Comparison of ENCODE assay signal across 19 cellular contexts in genomic region chr4:25449688-25450087, GRCh38.
DNase-seq lines count a peak whose midpoint lies in the region; ATAC-seq and TF ChIP-seq lines count a peak whose summit lies in the region.
"Had no signal": no experiment of that assay in that cellular context is flagged by ENCODE, and none has a peak within 500 bp of the region (broad histone marks: within the 10 kb centered on the region; RNA-seq: fewer than 3 reads in every experiment).

No MANE protein-coding gene starts in this region.

- no peak for TF ChIP-seq CTCF in GM13976 (IDR thresholded peaks at IDR 0.05; ENCODE audit: borderline replicate concordance, control extremely low read depth, extremely low read depth, insufficient read depth, missing control alignments)

- no peaks in the 10 kb centered on the region for H3K9me3 Mint-ChIP-seq in natural killer cell treated with Interleukin-12 subunit alpha and Interleukin-12 subunit beta and Interleukin-15 and Interleukin-18, amount 100 ng/mL, for 72 hours
- H3K9me3 Mint-ChIP-seq: activated naive CD8-positive, alpha-beta T cell treated with anti-CD3 and anti-CD28 coated beads, Interleukin-2, amount 10 ng/mL, durations not matched to agents 7 days and 5 days; dendritic cell treated with granulocyte-macrophage colony-stimulating factor and Interleukin-4, amounts not matched to agents 40 ng/mL and 50 ng/mL, for 4 days had no signal

- H3K27ac Mint-ChIP-seq in natural killer cell treated with Interleukin-12 subunit alpha and Interleukin-12 subunit beta and Interleukin-15 and Interleukin-18, amount 100 ng/mL, for 72 hours = no peak overlapping the region
- H3K27ac Mint-ChIP-seq: activated naive CD8-positive, alpha-beta T cell treated with anti-CD3 and anti-CD28 coated beads, Interleukin-2, amount 10 ng/mL, durations not matched to agents 7 days and 5 days; dendritic cell treated with granulocyte-macrophage colony-stimulating factor and Interleukin-4, amounts not matched to agents 40 ng/mL and 50 ng/mL, for 4 days had no signal

- no peak overlapping the region for H3K4me3 Mint-ChIP-seq in natural killer cell treated with Interleukin-12 subunit alpha and Interleukin-12 subunit beta and Interleukin-15 and Interleukin-18, amount 100 ng/mL, for 72 hours
- H3K4me3 Mint-ChIP-seq: activated naive CD8-positive, alpha-beta T cell treated with anti-CD3 and anti-CD28 coated beads, Interleukin-2, amount 10 ng/mL, durations not matched to agents 7 days and 5 days; dendritic cell treated with granulocyte-macrophage colony-stimulating factor and Interleukin-4, amounts not matched to agents 40 ng/mL and 50 ng/mL, for 4 days had no signal

- peak; percentile 40 for DNase-seq in GM13976 (ENCODE audit: low spot score)
- DNase-seq in mesenteric fat pad (ENCODE audit: low spot score) = peak; percentile 0
- no peak for DNase-seq in kidney tubule cell (ENCODE audit: low spot score)
- DNase-seq in natural killer cell treated with Interleukin-12 subunit alpha and Interleukin-12 subunit beta and Interleukin-15 and Interleukin-18, amount 100 ng/mL, for 72 hours (ENCODE audit: low spot score) = no peak
- DNase-seq: activated naive CD8-positive, alpha-beta T cell treated with anti-CD3 and anti-CD28 coated beads, Interleukin-2, amount 10 ng/mL, durations not matched to agents 7 days and 5 days; left ventricle myocardium inferior; NCI-H1436 treated with DMSO at 0.1 percent for 48 hours; NCI-H774; ovary; Peyer's patch; stimulated activated CD4-positive, alpha-beta T cell treated with anti-CD3 and anti-CD28 coated beads, Interleukin-4, amount 100 ng/mL, for 4 hours; stimulated activated CD8-positive, alpha-beta memory T cell treated with anti-CD3 and anti-CD28 coated beads, Interleukin-4, amount 100 ng/mL, for 48 hours; testis had no signal

- no peaks in the 10 kb centered on the region for H3K27me3 Mint-ChIP-seq in natural killer cell treated with Interleukin-12 subunit alpha and Interleukin-12 subunit beta and Interleukin-15 and Interleukin-18, amount 100 ng/mL, for 72 hours
- H3K27me3 Mint-ChIP-seq: activated naive CD8-positive, alpha-beta T cell treated with anti-CD3 and anti-CD28 coated beads, Interleukin-2, amount 10 ng/mL, durations not matched to agents 7 days and 5 days; dendritic cell treated with granulocyte-macrophage colony-stimulating factor and Interleukin-4, amounts not matched to agents 40 ng/mL and 50 ng/mL, for 4 days had no signal

- in situ Hi-C loops in GM13976 (cut with MboI; ENCODE audit: low sequenced_read_pairs, unreplicated experiment) = loop anchor here (25.0 kb wide), 1 partner anchor 313 kb away; no protein-coding TSS in a partner anchor

- ATAC-seq in GM19395 (IDR thresholded peaks at IDR 0.05; ENCODE audit: unreplicated experiment) = peak; percentile 54
- ATAC-seq in HG03378 (IDR thresholded peaks at IDR 0.05; ENCODE audit: unreplicated experiment) = peak; percentile 48
- ATAC-seq in HG03097 (IDR thresholded peaks at IDR 0.05; ENCODE audit: low FRiP score, unreplicated experiment) = no peak
- no peak for ATAC-seq in GM21381 (IDR thresholded peaks at IDR 0.05; ENCODE audit: unreplicated experiment)
- no peak for ATAC-seq in natural killer cell treated with Interleukin-12 subunit alpha and Interleukin-12 subunit beta and Interleukin-15 and Interleukin-18, amount 100 ng/mL, for 72 hours
- ATAC-seq: gastroesophageal sphincter had no signal

- H3K4me1 Mint-ChIP-seq in natural killer cell treated with Interleukin-12 subunit alpha and Interleukin-12 subunit beta and Interleukin-15 and Interleukin-18, amount 100 ng/mL, for 72 hours (ENCODE audit: low read depth in 2 of 2) = no peaks in the 10 kb centered on the region
- H3K4me1 Mint-ChIP-seq: activated naive CD8-positive, alpha-beta T cell treated with anti-CD3 and anti-CD28 coated beads, Interleukin-2, amount 10 ng/mL, durations not matched to agents 7 days and 5 days had no signal

- H3K36me3 Mint-ChIP-seq in natural killer cell treated with Interleukin-12 subunit alpha and Interleukin-12 subunit beta and Interleukin-15 and Interleukin-18, amount 100 ng/mL, for 72 hours = no peaks in the 10 kb centered on the region
- H3K36me3 Mint-ChIP-seq: activated naive CD8-positive, alpha-beta T cell treated with anti-CD3 and anti-CD28 coated beads, Interleukin-2, amount 10 ng/mL, durations not matched to agents 7 days and 5 days had no signal

Comparison
In these comparisons a context has a peak if more than half of its experiments do, and no peak if none do; other contexts are left out.
1. DNase-seq: peak in GM13976 (single experiment) and mesenteric fat pad (single experiment); none in kidney tubule cell (single experiment) and natural killer cell treated with Interleukin-12 subunit alpha and Interleukin-12 subunit beta and Interleukin-15 and Interleukin-18, amount 100 ng/mL, for 72 hours (single experiment).
2. ATAC-seq: peak in GM19395 (single experiment) and HG03378 (single experiment); none in HG03097 (single experiment), GM21381 (single experiment) and natural killer cell treated with Interleukin-12 subunit alpha and Interleukin-12 subunit beta and Interleukin-15 and Interleukin-18, amount 100 ng/mL, for 72 hours (0 of 2).